Comparison of ENCODE assay signal across 8 cellular contexts in genomic region chr15:57591237-57591821, GRCh38. TPM values are rescaled to one million over a fixed set of nuclear protein-coding genes. Genes with fewer than 3 reads are reported as not detected.
DNase-seq lines count a peak whose midpoint lies in the region; ATAC-seq and TF ChIP-seq lines count a peak whose summit lies in the region.

No MANE protein-coding gene starts in this region.

- intact Hi-C loops in spleen (cut with DNase I; ENCODE audit: low total_unique reads), result no loop called here

- no peaks in the 10 kb centered on the region for H3K9me3 ChIP-seq in spleen

- peaks cover 0 to 24% (median 3%) of the 10 kb centered on the region in 7 donors for H3K27me3 ChIP-seq in spleen (replicated peaks in 1 of 7)

- TF ChIP-seq POLR2A in spleen (IDR thresholded peaks at IDR 0.05), result no peak
- TF ChIP-seq POLR2A in GM18505 (IDR thresholded peaks at IDR 0.05; ENCODE audit: borderline replicate concordance, extremely low read depth, insufficient read depth, insufficient read length), result no peak

- H3K4me1 ChIP-seq in spleen, result peaks cover 3 to 43% (median 27%) of the 10 kb centered on the region in 6 donors

- DNase-seq in HT-29 (ENCODE audit: low spot score), result peak; percentile 58
- peak; percentile 26 to 32 for DNase-seq in activated T-cell treated with anti-CD3 and anti-CD28 coated beads, Interleukin-2, amount 50 U/mL, for 48 hours
- no peak for DNase-seq in spleen
- no peak for DNase-seq in DMS153 treated with DMSO at 0.1 percent for 48 hours (lab: John Stamatoyannopoulos, UW; ENCODE audit: unreplicated experiment)
- DNase-seq in NCI-H1930 (lab: John Stamatoyannopoulos, UW), result no peak

- WGBS in spleen, 5 donors, result 23 to 32% (median 25%) methylated on average over 12 to 18 of the region's 18 CpGs

- no peak for TF ChIP-seq CTCF in spleen (IDR thresholded peaks at IDR 0.05 in 8 of 11, conservative IDR thresholded peaks at IDR 0.05 in 3 of 11)

- H3K4me3 ChIP-seq in iPS-11a (ENCODE audit: low read depth, low read length) (peak overlapping the region; percentile 46), spleen (peak overlapping the region; percentile 37 to 82 (median 51))

- no peaks in the 10 kb centered on the region for H3K36me3 ChIP-seq in spleen

- ATAC-seq in GM18505 (IDR thresholded peaks at IDR 0.05; ENCODE audit: unreplicated experiment) (no peak), HG03378 (IDR thresholded peaks at IDR 0.05; ENCODE audit: unreplicated experiment) (no peak)

- peak overlapping the region in 6 of 8 donors; percentile 74 to 85 (median 79) for H3K27ac ChIP-seq in spleen

RNA-seq across cellular contexts. Expression of gene MYZAP, which starts 0.4 kb away (rescaled TPM):
- 6.5 and 7.7 TPM in 2 replicates for total RNA-seq in HT-29 (2014; rRNA removed; shearing (Covaris generic))
- total RNA-seq in spleen, result 10 to 100 TPM in 6 of 7 donors, 1 to 10 TPM in 1; 9.1 to 26.2 (median 15.0) TPM
- 10 to 100 TPM in 1 of 3 donors, 1 to 10 TPM in 2; 4.1 to 15.9 (median 4.1) TPM for polyA plus RNA-seq in spleen

Comparison
In these comparisons a context has a peak if more than half of its experiments do, and no peak if none do; other contexts are left out.
1. DNase-seq: peak in HT-29 (single experiment) and activated T-cell treated with anti-CD3 and anti-CD28 coated beads, Interleukin-2, amount 50 U/mL, for 48 hours (2 of 2); none in spleen (single experiment), DMS153 treated with DMSO at 0.1 percent for 48 hours (single experiment) and NCI-H1930 (0 of 2).